ENCODE assay signal across 11 cellular contexts in the genomic region with DNA sequence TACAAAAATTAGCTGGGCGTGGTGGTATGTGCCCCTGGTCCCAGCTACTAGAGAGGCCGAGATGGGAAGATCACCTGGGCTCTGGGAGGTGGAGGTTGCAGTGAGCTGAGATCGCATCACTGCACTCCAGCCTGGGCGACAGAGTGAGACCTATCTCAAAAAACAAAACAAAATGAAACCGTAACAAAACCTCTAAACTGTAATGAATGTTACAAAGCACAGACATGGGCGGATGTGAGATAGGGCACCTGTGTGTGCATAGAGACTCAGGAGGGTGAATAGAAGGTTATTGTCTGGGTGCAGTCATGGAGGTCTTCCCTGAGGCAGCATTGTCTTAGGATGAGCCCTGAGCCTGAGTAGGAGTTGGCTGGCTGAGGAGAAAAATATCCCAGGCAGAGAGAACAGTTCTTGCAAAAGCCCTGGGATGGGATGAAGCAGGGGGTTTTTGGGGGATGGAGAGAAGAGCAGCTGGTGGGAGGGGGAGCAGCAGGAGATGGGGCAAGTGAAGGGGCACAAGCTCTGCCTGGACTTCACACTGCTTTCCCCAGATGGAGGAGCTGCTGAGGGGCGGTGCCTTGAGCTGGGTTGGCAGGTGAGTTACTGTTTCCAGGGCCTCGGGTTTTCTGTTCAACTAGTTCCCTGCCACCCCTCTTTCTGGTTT. TPM values are rescaled to one million over a fixed set of nuclear protein-coding genes. Genes with fewer than 3 reads are reported as not detected.
DNase-seq lines count a peak whose midpoint lies in the region; ATAC-seq and TF ChIP-seq lines count a peak whose summit lies in the region.
"Had no signal": no experiment of that assay in that cellular context is flagged by ENCODE, and none has a peak within 500 bp of the region (broad histone marks: within the 10 kb centered on the region; RNA-seq: fewer than 3 reads in every experiment).

No MANE protein-coding gene starts in this region.

- H3K9me3 ChIP-seq in mucosa of descending colon: no peaks in the 10 kb centered on the region
- H3K9me3 ChIP-seq: SJSA1 had no signal

- no peak for TF ChIP-seq CTCF in mucosa of descending colon (IDR thresholded peaks at IDR 0.05)

- intact Hi-C loops in mucosa of descending colon (cut with DNase I, micrococcal nuclease): loop anchor here (10.0 kb wide), 1 partner anchor 125 kb away; no protein-coding TSS in a partner anchor

- no peaks in the 10 kb centered on the region for H3K4me1 ChIP-seq in mucosa of descending colon (ENCODE audit: low read depth)
- H3K4me1 ChIP-seq: SJSA1 had no signal

- no peak overlapping the region for H3K4me3 ChIP-seq in mucosa of descending colon
- H3K4me3 ChIP-seq: SJSA1 had no signal

- H3K36me3 ChIP-seq in mucosa of descending colon (ENCODE audit: low read depth): no peaks in the 10 kb centered on the region
- H3K36me3 ChIP-seq: SJSA1 had no signal

- ATAC-seq in GM18508 (IDR thresholded peaks at IDR 0.05; ENCODE audit: insufficient read depth, unreplicated experiment) (peak; percentile 27), GM21390 (IDR thresholded peaks at IDR 0.05; ENCODE audit: unreplicated experiment) (peak; percentile 49), HG03196 (IDR thresholded peaks at IDR 0.05; ENCODE audit: unreplicated experiment) (peak; percentile 38), mucosa of descending colon (peak; percentile 5)

- DNase-seq in mucosa of descending colon (no peak), HuH-7 (ENCODE audit: low spot score) (no peak), Kasumi-1 (lab: John Stamatoyannopoulos, UW) (no peak), nucleus accumbens (lab: John Stamatoyannopoulos, UW) (no peak)
- no peak for DNase-seq in stimulated activated naive CD4-positive, alpha-beta T cell (lab: John Stamatoyannopoulos, UW)
- DNase-seq: activated CD4-positive, alpha-beta T cell treated with anti-CD3 and anti-CD28 coated beads, Interleukin-2, amount 50 U/mL, for 1 hour; NCI-H2171 had no signal

RNA-seq across cellular contexts. Expression of a gene that starts 5.2 kb away (rescaled TPM):
- total RNA-seq in mucosa of descending colon: 1 to 10 TPM; 1.9 to 5.6 (median 2.9) TPM
